ENCODE assay signal across 1 cellular context in the genomic region with DNA sequence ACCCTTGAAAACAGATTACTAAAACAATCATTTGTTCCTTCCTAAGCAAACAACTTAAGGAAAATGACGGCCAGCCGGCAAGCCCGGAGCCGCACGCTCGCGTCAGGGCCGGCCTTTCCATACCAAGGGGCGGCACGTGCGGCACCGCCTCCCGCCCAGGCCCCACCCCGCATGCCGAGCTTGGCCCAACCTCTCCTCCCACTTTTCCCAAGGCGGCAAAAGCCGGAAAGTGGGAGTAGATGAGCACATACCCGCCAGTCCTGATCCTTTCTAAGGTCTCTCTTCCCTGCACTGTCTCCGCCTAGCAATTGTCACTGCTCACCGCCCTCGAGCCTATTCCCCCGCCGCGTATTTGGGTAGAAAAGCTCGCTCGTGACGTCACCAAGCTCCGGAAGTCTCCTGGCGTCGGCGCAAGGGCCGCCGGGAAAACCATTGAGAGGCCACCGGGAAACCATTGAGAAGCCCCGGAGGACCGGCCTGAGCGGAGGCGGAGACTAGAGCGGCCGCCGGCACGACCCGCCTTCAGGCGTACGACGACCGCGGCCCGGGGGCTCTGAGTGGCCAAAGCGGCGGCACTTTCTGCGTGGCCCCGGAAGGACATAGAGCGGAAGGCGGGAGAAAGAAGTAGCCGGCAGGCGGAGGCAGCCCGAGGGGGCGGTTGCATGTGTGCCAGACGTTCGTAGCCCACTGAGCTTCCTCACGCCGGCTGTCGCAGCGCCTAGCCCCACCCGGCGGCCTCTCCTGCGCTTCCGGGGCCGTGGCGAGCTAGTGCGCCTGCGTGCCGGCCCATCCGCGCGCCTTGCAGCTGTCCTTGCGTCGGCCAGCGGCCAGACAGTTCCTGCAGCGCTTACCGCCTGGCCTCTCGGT.
TF ChIP-seq lines count a peak whose summit lies in the region.

A gene with protein sequence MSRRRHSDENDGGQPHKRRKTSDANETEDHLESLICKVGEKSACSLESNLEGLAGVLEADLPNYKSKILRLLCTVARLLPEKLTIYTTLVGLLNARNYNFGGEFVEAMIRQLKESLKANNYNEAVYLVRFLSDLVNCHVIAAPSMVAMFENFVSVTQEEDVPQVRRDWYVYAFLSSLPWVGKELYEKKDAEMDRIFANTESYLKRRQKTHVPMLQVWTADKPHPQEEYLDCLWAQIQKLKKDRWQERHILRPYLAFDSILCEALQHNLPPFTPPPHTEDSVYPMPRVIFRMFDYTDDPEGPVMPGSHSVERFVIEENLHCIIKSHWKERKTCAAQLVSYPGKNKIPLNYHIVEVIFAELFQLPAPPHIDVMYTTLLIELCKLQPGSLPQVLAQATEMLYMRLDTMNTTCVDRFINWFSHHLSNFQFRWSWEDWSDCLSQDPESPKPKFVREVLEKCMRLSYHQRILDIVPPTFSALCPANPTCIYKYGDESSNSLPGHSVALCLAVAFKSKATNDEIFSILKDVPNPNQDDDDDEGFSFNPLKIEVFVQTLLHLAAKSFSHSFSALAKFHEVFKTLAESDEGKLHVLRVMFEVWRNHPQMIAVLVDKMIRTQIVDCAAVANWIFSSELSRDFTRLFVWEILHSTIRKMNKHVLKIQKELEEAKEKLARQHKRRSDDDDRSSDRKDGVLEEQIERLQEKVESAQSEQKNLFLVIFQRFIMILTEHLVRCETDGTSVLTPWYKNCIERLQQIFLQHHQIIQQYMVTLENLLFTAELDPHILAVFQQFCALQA (plus strand): TSS at position 830 of the 867 bp plus-strand sequence. CDS start 61 bp downstream, outside the sequence.
A gene (minus strand): TSS at position 377 of the 867 bp plus-strand sequence. CDS start 5,806 bp downstream, outside the sequence.

TF ChIP-seq in GM12878, 131 proteins besides CTCF, POLR2A, EP300 and RAD21 (continued from another document):
- 0 out of 2 replicates have a peak, but pooled peaks have one; percentile 56 for TF ChIP-seq HDAC2 (IDR thresholded peaks at IDR 0.05)
- TF ChIP-seq, protein P1, sequence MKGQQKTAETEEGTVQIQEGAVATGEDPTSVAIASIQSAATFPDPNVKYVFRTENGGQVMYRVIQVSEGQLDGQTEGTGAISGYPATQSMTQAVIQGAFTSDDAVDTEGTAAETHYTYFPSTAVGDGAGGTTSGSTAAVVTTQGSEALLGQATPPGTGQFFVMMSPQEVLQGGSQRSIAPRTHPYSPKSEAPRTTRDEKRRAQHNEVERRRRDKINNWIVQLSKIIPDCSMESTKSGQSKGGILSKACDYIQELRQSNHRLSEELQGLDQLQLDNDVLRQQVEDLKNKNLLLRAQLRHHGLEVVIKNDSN (IDR thresholded peaks at IDR 0.05; ENCODE audit: borderline replicate concordance, extremely low read length, insufficient read depth, low read depth, low read length): peak; percentile 69
